Comparison of ENCODE assay signal across 9 cellular contexts in the genomic region with DNA sequence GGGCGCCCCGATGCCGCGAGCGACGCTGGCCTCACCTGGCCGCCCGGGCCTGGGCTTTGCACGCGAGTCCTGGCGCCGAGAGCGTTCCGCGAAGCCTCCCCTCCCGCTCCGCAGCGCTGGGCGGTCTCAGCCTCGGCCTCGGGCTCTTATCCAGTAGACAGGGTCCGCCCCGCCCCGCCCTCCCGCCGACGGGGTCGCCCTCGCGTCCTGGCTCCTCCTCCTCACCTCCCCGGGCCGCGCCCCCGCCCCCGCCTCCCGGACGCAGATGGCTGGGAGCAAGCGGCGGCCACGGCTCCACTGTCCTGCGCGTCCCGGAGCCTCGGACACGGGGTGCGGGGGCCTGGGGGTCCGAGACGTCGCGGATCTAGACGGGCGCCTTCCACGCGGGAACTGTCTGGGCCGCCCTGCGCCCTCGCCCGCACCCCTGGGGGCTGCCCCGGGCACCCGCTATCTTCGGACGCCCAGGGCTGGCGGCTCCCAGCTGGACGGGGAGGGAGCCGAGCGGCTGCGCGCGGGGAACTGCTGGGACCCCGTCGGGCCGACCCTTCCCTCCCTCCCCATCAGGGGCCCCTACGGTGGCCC. TPM values are rescaled to one million over a fixed set of nuclear protein-coding genes. Genes with fewer than 3 reads are reported as not detected.
DNase-seq lines count a peak whose midpoint lies in the region; ATAC-seq and TF ChIP-seq lines count a peak whose summit lies in the region.
"Had no signal": no experiment of that assay in that cellular context is flagged by ENCODE, and none has a peak within 500 bp of the region (broad histone marks: within the 10 kb centered on the region; RNA-seq: fewer than 3 reads in every experiment).

TSS of gene SLC6A3 (minus strand) at position 128 of the 582 bp plus-strand sequence. CDS start 2,243 bp downstream, outside the sequence.

- H3K27me3 ChIP-seq in lung (ENCODE audit: control insufficient read depth, insufficient read depth), result peaks cover 6% of the 10 kb centered on the region
- H3K27me3 ChIP-seq in testis, result no peaks in the 10 kb centered on the region

- TF ChIP-seq POLR2A in testis (IDR thresholded peaks at IDR 0.05), result no peak

- in situ Hi-C loops in GM13976 (cut with MboI; ENCODE audit: low sequenced_read_pairs, unreplicated experiment), result no loop called here

- WGBS in lung, 2 donors, result 2% methylated on average over 43 to 73 of the region's 73 CpGs
- 1% methylated on average over 28 of the region's 73 CpGs; no CpG with 5 or more reads in 1 of the 2 donors for WGBS in testis, 2 donors

- H3K36me3 ChIP-seq in lung (ENCODE audit: control insufficient read depth in 2 of 2, insufficient read depth in 2 of 2, low read length in 2 of 2) (no peaks in the 10 kb centered on the region), testis (ENCODE audit: low read depth, missing control alignments) (no peaks in the 10 kb centered on the region)

- H3K4me1 ChIP-seq in lung (ENCODE audit: control insufficient read depth in 2 of 2, insufficient read depth in 2 of 2, low read length in 2 of 2), result peaks cover 0 to 5% of the 10 kb centered on the region in 2 donors
- H3K4me1 ChIP-seq in testis, result peaks cover 8% of the 10 kb centered on the region

- DNase-seq in NCI-H82 (lab: John Stamatoyannopoulos, UW), result peak; percentile 87
- no peak for DNase-seq in NCI-H82 treated with DMSO at 0.1 percent for 48 hours (lab: John Stamatoyannopoulos, UW; ENCODE audit: unreplicated experiment)
- peak; percentile 40 for DNase-seq in astrocyte of the hippocampus (ENCODE audit: low read depth, low spot score)
- no peak for DNase-seq in lung (ENCODE audit: low spot score)
- DNase-seq in testis, result peak; percentile 46
- no peak for DNase-seq in NCI-H226
- no peak for DNase-seq in GM13976 (ENCODE audit: low spot score)

- no peak within 1 kb of the TSS for H3K27ac ChIP-seq in lung (ENCODE audit: low read depth in 1 of 2, low read length in 1 of 2)
- no peak within 1 kb of the TSS for H3K27ac ChIP-seq in testis
- H3K27ac ChIP-seq: dorsolateral prefrontal cortex had no signal

- intact Hi-C loops in testis (cut with DNase I; ENCODE audit: low total_unique reads), result no loop called here

- peak; percentile 47 for ATAC-seq in lung (ENCODE audit: insufficient read depth, low FRiP score)
- ATAC-seq in HG02973 (IDR thresholded peaks at IDR 0.05; ENCODE audit: unreplicated experiment), result no peak

- TF ChIP-seq CTCF in lung (IDR thresholded peaks at IDR 0.05; ENCODE audit: control extremely low read depth, extremely low read depth) (no peak), testis (IDR thresholded peaks at IDR 0.05) (no peak), GM13976 (IDR thresholded peaks at IDR 0.05; ENCODE audit: borderline replicate concordance, control extremely low read depth, extremely low read depth, insufficient read depth, missing control alignments) (no peak)

- no peak within 1 kb of the TSS for H3K4me3 ChIP-seq in lung
- H3K4me3 ChIP-seq in testis, result peak within 1 kb of the TSS; percentile 15 to 44

- H3K9me3 ChIP-seq in lung (ENCODE audit: control insufficient read depth in 2 of 2, insufficient read depth in 1 of 2, low read length in 1 of 2), result peaks cover 0 to 13% of the 10 kb centered on the region in 2 donors
- H3K9me3 ChIP-seq in testis, result no peaks in the 10 kb centered on the region

RNA-seq across cellular contexts. Expression of gene SLC6A3, which starts in this region (rescaled TPM):
- under 1 TPM; 0.85 to 0.95 TPM for total RNA-seq in lung
- 1 to 10 TPM in 1 of 2 donors, under 1 TPM in 1; 0.30 to 1.1 TPM for polyA plus RNA-seq in lung
- 1 to 10 TPM in 1 of 2 donors, under 1 TPM in 1; 0.55 to 1.5 TPM for total RNA-seq in testis
- 0.83 TPM for polyA plus RNA-seq in testis (ENCODE audit: insufficient read depth, low read depth, low replicate concordance)

Comparison
In these comparisons a context has a peak if more than half of its experiments do, and no peak if none do; other contexts are left out.
1. DNase-seq: peak in NCI-H82 (single experiment), astrocyte of the hippocampus (single experiment) and testis (single experiment); none in NCI-H82 treated with DMSO at 0.1 percent for 48 hours (single experiment), lung (single experiment), NCI-H226 (single experiment) and GM13976 (single experiment).